In genomic region chr1:54998100-54998499, GRCh38 we compare ENCODE assay signal across 35 cellular contexts. TPM values are rescaled to one million over a fixed set of nuclear protein-coding genes. Genes with fewer than 3 reads are reported as not detected.
"Had no signal": no experiment of that assay in that cellular context is flagged by ENCODE, and none has a peak within 500 bp of the region (broad histone marks: within the 10 kb centered on the region; RNA-seq: fewer than 3 reads in every experiment).

No MANE protein-coding gene starts in this region.

- FAIRE-seq: endothelial cell of umbilical vein had no signal

- H3K4me2 ChIP-seq: hepatocyte, smooth muscle cell had no signal

- H3K27me3 ChIP-seq: vagina had no signal

- H3K36me3 ChIP-seq: colonic mucosa, esophagus muscularis mucosa, gastroesophageal sphincter, heart left ventricle, lower lobe of right lung, stomach, thyroid gland, vagina had no signal

- DNase-seq: colonic mucosa; effector memory CD4-positive, alpha-beta T cell; foreskin keratinocyte; heart left ventricle; immature natural killer cell; islet precursor cell; left ventricle myocardium superior; lower lobe of right lung; naive thymus-derived CD8-positive, alpha-beta T cell; nephron progenitor cell; stimulated activated CD4-positive, alpha-beta T cell treated with anti-CD3 and anti-CD28 coated beads, Interleukin-2, amount 100 ng/mL, for 24 hours; stimulated activated CD4-positive, alpha-beta T cell treated with anti-CD3 and anti-CD28 coated beads, Interleukin-4, amount 100 ng/mL, for 24 hours; stimulated activated naive CD4-positive, alpha-beta T cell treated with Interleukin-2 at 50 U/mL for 16 hours; stomach; thyroid gland; trophoblast cell had no signal

- H3K27ac ChIP-seq: colonic mucosa, esophagus muscularis mucosa, foreskin keratinocyte, gastroesophageal sphincter, heart left ventricle, hepatocyte, lower lobe of right lung, parathyroid adenoma, stomach, thyroid gland, vagina had no signal

- H2AFZ ChIP-seq: hepatocyte, parathyroid adenoma had no signal

- H3K9me3 Mint-ChIP-seq: dendritic cell treated with granulocyte-macrophage colony-stimulating factor and Interleukin-4, amounts not matched to agents 40 ng/mL and 50 ng/mL, for 4 days; nephron progenitor cell; stimulated activated effector memory CD8-positive, alpha-beta T cell treated with anti-CD3 and anti-CD28 coated beads, Interleukin-12 subunit alpha, Interleukin-12 subunit beta, amount 100 ng/mL, for 72 hours had no signal

- H3K9ac ChIP-seq: parathyroid adenoma had no signal

- H3K36me3 Mint-ChIP-seq: immature natural killer cell; naive thymus-derived CD8-positive, alpha-beta T cell; stimulated activated effector memory CD8-positive, alpha-beta T cell treated with anti-CD3 and anti-CD28 coated beads, Interleukin-12 subunit alpha, Interleukin-12 subunit beta, amount 100 ng/mL, for 72 hours had no signal

- H3K9me3 ChIP-seq: colonic mucosa, esophagus muscularis mucosa, gastroesophageal sphincter, heart left ventricle, lower lobe of right lung, stomach, thyroid gland, vagina had no signal

- H3K79me2 ChIP-seq: hepatocyte, parathyroid adenoma had no signal

- H3K4me3 ChIP-seq: colonic mucosa, esophagus muscularis mucosa, gastroesophageal sphincter, heart left ventricle, hepatocyte, lower lobe of right lung, smooth muscle cell, stomach, thyroid gland, vagina had no signal

- H3K4me3 Mint-ChIP-seq: dendritic cell treated with granulocyte-macrophage colony-stimulating factor and Interleukin-4, amounts not matched to agents 40 ng/mL and 50 ng/mL, for 4 days had no signal

- H3K4me1 ChIP-seq: colonic mucosa, foreskin keratinocyte, parathyroid adenoma had no signal

- H3K27ac Mint-ChIP-seq: dendritic cell treated with granulocyte-macrophage colony-stimulating factor and Interleukin-4, amounts not matched to agents 40 ng/mL and 50 ng/mL, for 4 days; immature natural killer cell; naive thymus-derived CD8-positive, alpha-beta T cell; nephron progenitor cell; progenitor cell of endocrine pancreas; stimulated activated effector memory CD8-positive, alpha-beta T cell treated with anti-CD3 and anti-CD28 coated beads, Interleukin-12 subunit alpha, Interleukin-12 subunit beta, amount 100 ng/mL, for 72 hours had no signal

RNA-seq across cellular contexts. Expression of gene BSND, which starts 0.6 kb away (rescaled TPM):
- total RNA-seq: colonic mucosa; endothelial cell of umbilical vein; epithelial cell of proximal tubule; esophagus muscularis mucosa; fibroblast of lung; foreskin keratinocyte; gastroesophageal sphincter; heart left ventricle; left ventricle myocardium superior; lower lobe of right lung; mesenteric fat pad; myocyte; naive thymus-derived CD8-positive, alpha-beta T cell; omental fat pad; progenitor cell of endocrine pancreas; sciatic nerve; smooth muscle cell; stomach; subcutaneous adipose tissue; temporal lobe; thyroid gland; ureter; vagina had no signal
- polyA plus RNA-seq: endothelial cell of umbilical vein; fibroblast of lung; foreskin keratinocyte; heart left ventricle; immature natural killer cell; naive thymus-derived CD8-positive, alpha-beta T cell; smooth muscle cell; stomach had no signal

RNA-seq across cellular contexts. Expression of gene TMEM61, which starts 17.7 kb away (rescaled TPM):
- total RNA-seq: endothelial cell of umbilical vein; epithelial cell of proximal tubule; fibroblast of lung; mesenteric fat pad; myocyte; naive thymus-derived CD8-positive, alpha-beta T cell; omental fat pad; sciatic nerve; subcutaneous adipose tissue; temporal lobe had no signal
- polyA plus RNA-seq: endothelial cell of umbilical vein; fibroblast of lung; heart left ventricle; immature natural killer cell; naive thymus-derived CD8-positive, alpha-beta T cell had no signal

RNA-seq across cellular contexts. Expression of gene PCSK9, which starts 41.2 kb away (rescaled TPM):
- total RNA-seq: left ventricle myocardium superior; naive thymus-derived CD8-positive, alpha-beta T cell; subcutaneous adipose tissue; thyroid gland had no signal
- polyA plus RNA-seq: immature natural killer cell; naive thymus-derived CD8-positive, alpha-beta T cell had no signal
